Comparison of ENCODE assay signal across 22 cellular contexts in genomic region chr6:139657121-139657520, GRCh38.
DNase-seq lines count a peak whose midpoint lies in the region; ATAC-seq and TF ChIP-seq lines count a peak whose summit lies in the region.
"Had no signal": no experiment of that assay in that cellular context is flagged by ENCODE, and none has a peak within 500 bp of the region (broad histone marks: within the 10 kb centered on the region; RNA-seq: fewer than 3 reads in every experiment).

No MANE protein-coding gene starts in this region.

- H3K36me3 Mint-ChIP-seq in type B pancreatic cell (no peaks in the 10 kb centered on the region), Calu3 (ENCODE audit: insufficient read depth, unreplicated experiment) (no peaks in the 10 kb centered on the region)
- H3K36me3 Mint-ChIP-seq: CD14-positive monocyte had no signal

- H3K27ac ChIP-seq in 22Rv1 (peak overlapping the region; percentile 75; the same call in 1 of the 2 replicates), hepatocyte (peak overlapping the region; percentile 93), neural cell (ENCODE audit: low read length) (peak overlapping the region; percentile 22)
- H3K27ac ChIP-seq: A549; BLaER1 treated with 17β-estradiol and CSF1 and Interleukin-3, amounts not matched to agents 10 nM and 100 nM; GM23248 had no signal

- TF ChIP-seq EP300 in neural cell (conservative IDR thresholded peaks at IDR 0.05; ENCODE audit: poor library complexity, severe bottlenecking): peak; percentile 94

- H2AFZ ChIP-seq in hepatocyte (no peak overlapping the region), neural cell (ENCODE audit: low read depth, low read length) (no peak overlapping the region)
- H2AFZ ChIP-seq: GM23248 had no signal

- no TSS peak for BruUV-seq in Calu3 (replicated peaks; lab: Mats Ljungman, UMichigan)

- no peak for TF ChIP-seq RAD21 in neural cell (conservative IDR thresholded peaks at IDR 0.05)

- H4K20me1 ChIP-seq in hepatocyte (ENCODE audit: insufficient read depth, poor library complexity, severe bottlenecking): no peaks in the 10 kb centered on the region
- no peaks in the 10 kb centered on the region for H4K20me1 ChIP-seq in neural cell (ENCODE audit: insufficient read depth)
- H4K20me1 ChIP-seq: BLaER1 treated with 17β-estradiol and CSF1 and Interleukin-3, amounts not matched to agents 10 nM and 100 nM had no signal

- ATAC-seq in HG03469 (IDR thresholded peaks at IDR 0.05; ENCODE audit: unreplicated experiment): no peak
- ATAC-seq: A549 had no signal

- H3K4me2 ChIP-seq in hepatocyte: no peak overlapping the region
- H3K4me2 ChIP-seq in neural cell (ENCODE audit: low read length): peak overlapping the region; percentile 13
- H3K4me2 ChIP-seq: BLaER1 treated with 17β-estradiol and CSF1 and Interleukin-3, amounts not matched to agents 10 nM and 100 nM had no signal

- no peak for DNase-seq in hepatocyte (ENCODE audit: low spot score)
- DNase-seq in type B pancreatic cell (ENCODE audit: extremely low spot score, unreplicated experiment): no peak
- no peak for DNase-seq in Calu3
- no peak for DNase-seq in COLO668 (lab: John Stamatoyannopoulos, UW; ENCODE audit: unreplicated experiment)
- DNase-seq: 8988T; ACHN; AML-193; BE2C; CD4-positive, alpha-beta T cell; CD8-positive, alpha-beta memory T cell; COR-L47; DMS153; DND-41; GM23248; H7; HCEC 1CT had no signal

- CTCF ChIA-PET in Calu3 (lab: Charles Lee): interaction anchor here (0.6 kb wide), 2 partner anchors 12 to 307 kb away, joined by 3 to 7 read pairs; no protein-coding TSS in a partner anchor

- no peaks in the 10 kb centered on the region for H3K9me2 ChIP-seq in hepatocyte (replicated peaks; ENCODE audit: insufficient read depth)
- H3K9me2 ChIP-seq in neural cell (ENCODE audit: insufficient read depth, low read length): no peaks in the 10 kb centered on the region

- H3K27ac Mint-ChIP-seq in type B pancreatic cell (peak overlapping the region; percentile 93), Calu3 (ENCODE audit: unreplicated experiment) (no peak overlapping the region)
- H3K27ac Mint-ChIP-seq: CD14-positive monocyte; CD4-positive, alpha-beta T cell; CD8-positive, alpha-beta memory T cell had no signal

- H3K27me3 ChIP-seq in hepatocyte (no peaks in the 10 kb centered on the region), neural cell (ENCODE audit: insufficient read depth, low read depth, low read length) (no peaks in the 10 kb centered on the region)
- H3K27me3 ChIP-seq: BE2C; BLaER1 treated with 17β-estradiol and CSF1 and Interleukin-3, amounts not matched to agents 10 nM and 100 nM had no signal

- no peaks in the 10 kb centered on the region for H3K9me3 ChIP-seq in hepatocyte (ENCODE audit: low read depth)
- H3K9me3 ChIP-seq in neural cell (ENCODE audit: low read length): no peaks in the 10 kb centered on the region
- H3K9me3 ChIP-seq: A549, BE2C had no signal

- no peak overlapping the region for H3K9ac ChIP-seq in neural cell (ENCODE audit: low read length)
- H3K9ac ChIP-seq: BLaER1 treated with 17β-estradiol and CSF1 and Interleukin-3, amounts not matched to agents 10 nM and 100 nM; GM23248 had no signal

- WGBS in hepatocyte (ENCODE audit: low lambda C conversion rate, missing lambda C conversion rate): 96% methylated on average over 1 of the region's 1 CpG

- H3K9me3 Mint-ChIP-seq in type B pancreatic cell (peaks cover 8% of the 10 kb centered on the region), Calu3 (ENCODE audit: low read depth, unreplicated experiment) (no peaks in the 10 kb centered on the region)
- H3K9me3 Mint-ChIP-seq: CD4-positive, alpha-beta T cell; CD8-positive, alpha-beta memory T cell had no signal

- H3K4me1 Mint-ChIP-seq in type B pancreatic cell (ENCODE audit: unreplicated experiment) (peaks cover 36% of the 10 kb centered on the region), Calu3 (ENCODE audit: low read depth, unreplicated experiment) (peaks cover 21% of the 10 kb centered on the region)
- H3K4me1 Mint-ChIP-seq: CD8-positive, alpha-beta memory T cell had no signal

- H3K4me3 ChIP-seq in hepatocyte (no peak overlapping the region), neural cell (ENCODE audit: low read length) (peak overlapping the region; percentile 5)
- H3K4me3 ChIP-seq: A549; BLaER1 treated with 17β-estradiol and CSF1 and Interleukin-3, amounts not matched to agents 10 nM and 100 nM; GM23248 had no signal

- H3F3A ChIP-seq in neural cell (ENCODE audit: insufficient read depth, low read length, poor library complexity, severe bottlenecking): peaks cover 3% of the 10 kb centered on the region

- H3K4me1 ChIP-seq in hepatocyte (ENCODE audit: insufficient read depth): peaks cover 12% of the 10 kb centered on the region
- H3K4me1 ChIP-seq: BE2C had no signal

- H3K36me3 ChIP-seq in hepatocyte (replicated peaks; ENCODE audit: insufficient read depth, low read depth): no peaks in the 10 kb centered on the region
- H3K36me3 ChIP-seq in neural cell (ENCODE audit: insufficient read depth, low read length): no peaks in the 10 kb centered on the region
- H3K36me3 ChIP-seq: BE2C; BLaER1 treated with 17β-estradiol and CSF1 and Interleukin-3, amounts not matched to agents 10 nM and 100 nM had no signal

- H3K79me2 ChIP-seq in hepatocyte: no peaks in the 10 kb centered on the region
- H3K79me2 ChIP-seq in neural cell (replicated peaks; ENCODE audit: insufficient read depth, low read length): no peaks in the 10 kb centered on the region

- H3K27me3 Mint-ChIP-seq in type B pancreatic cell (no peaks in the 10 kb centered on the region), Calu3 (ENCODE audit: unreplicated experiment) (no peaks in the 10 kb centered on the region)
- H3K27me3 Mint-ChIP-seq: CD4-positive, alpha-beta T cell; CD8-positive, alpha-beta memory T cell had no signal

- intact Hi-C loops in Calu3 (cut with micrococcal nuclease; ENCODE audit: unreplicated experiment): loop anchor here (5.0 kb wide), 1 partner anchor 285 kb away; the partner anchor contains the start of gene CITED2

- peak overlapping the region; percentile 69 for H3K4me3 Mint-ChIP-seq in type B pancreatic cell
- no peak overlapping the region for H3K4me3 Mint-ChIP-seq in Calu3 (ENCODE audit: low read depth, unreplicated experiment)
- H3K4me3 Mint-ChIP-seq: CD14-positive monocyte; CD4-positive, alpha-beta T cell; CD8-positive, alpha-beta memory T cell had no signal

- no peak for TF ChIP-seq CTCF in 22Rv1 (IDR thresholded peaks at IDR 0.05)
- TF ChIP-seq CTCF in hepatocyte (IDR thresholded peaks at IDR 0.05; ENCODE audit: poor library complexity): no peak
- TF ChIP-seq CTCF in neural cell (IDR thresholded peaks at IDR 0.05; ENCODE audit: poor library complexity, severe bottlenecking): no peak
- no peak for TF ChIP-seq CTCF in type B pancreatic cell (conservative IDR thresholded peaks at IDR 0.05)
- no peak for TF ChIP-seq CTCF in Calu3 (IDR thresholded peaks at IDR 0.05; ENCODE audit: unreplicated experiment)

TF ChIP-seq in neural cell, 6 proteins besides CTCF, POLR2A, EP300 and RAD21:
- TF ChIP-seq SMC3 (conservative IDR thresholded peaks at IDR 0.05; ENCODE audit: poor library complexity): peak; percentile 28
- TF ChIP-seq POLR2AphosphoS5 (IDR thresholded peaks at IDR 0.05): peak; percentile 88
- TF ChIP-seq REST (IDR thresholded peaks at IDR 0.05; ENCODE audit: borderline replicate concordance): no peak
- TF ChIP-seq MXI1 (conservative IDR thresholded peaks at IDR 0.05; ENCODE audit: poor library complexity, severe bottlenecking): no peak

Comparison
In these comparisons a context has a peak if more than half of its experiments do, and no peak if none do; other contexts are left out.
1. H3K27ac ChIP-seq: peak in every context shown above with its lines; median percentile 93 in hepatocyte; 75 in 22Rv1; 22 in neural cell.